ENCODE assay signal across 1 cellular context in the genomic region with DNA sequence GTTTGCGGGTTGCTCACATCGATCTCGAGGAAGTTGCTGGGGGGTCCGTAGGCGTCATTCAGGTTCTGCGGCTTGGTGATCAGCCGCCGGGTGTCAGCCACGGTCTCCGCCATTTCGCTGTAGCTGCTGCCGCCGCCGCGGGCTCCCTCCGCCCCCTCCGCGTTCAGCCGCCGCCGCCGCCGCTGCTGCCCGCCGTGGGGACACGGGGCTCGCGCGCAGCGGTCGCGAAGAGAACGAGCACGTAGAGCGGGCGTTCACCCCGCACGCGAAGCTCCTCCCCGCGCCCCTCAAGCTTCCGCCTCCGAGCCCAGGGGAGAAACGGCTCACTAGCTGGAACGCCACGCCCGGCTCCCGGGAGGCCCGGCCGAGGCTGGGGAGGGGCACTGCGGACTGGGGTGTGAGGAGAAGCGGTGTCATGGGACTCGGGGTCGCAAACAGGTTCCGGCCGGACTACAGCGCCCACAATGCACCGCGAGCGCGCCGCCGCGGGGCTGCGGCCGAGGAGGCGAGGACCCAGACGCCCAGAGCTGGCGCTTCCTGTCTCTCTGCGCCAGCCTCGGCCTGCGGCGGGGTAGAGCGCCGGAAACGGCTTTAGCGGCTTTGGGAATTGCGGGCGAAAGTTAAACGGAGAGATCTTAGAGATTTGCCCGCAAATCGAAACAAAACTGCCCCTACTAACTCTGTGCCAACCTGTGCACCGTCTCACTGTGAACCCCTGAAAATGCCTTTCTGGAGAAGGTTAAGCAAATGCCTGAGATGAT.
TF ChIP-seq lines count a peak whose summit lies in the region.

A gene (minus strand): TSS at position 232 of the 761 bp plus-strand sequence. CDS start 119 bp downstream, at position 113.

TF ChIP-seq in HEK293, 187 proteins besides CTCF, POLR2A, EP300 and RAD21 (continued from another document):
- TF ChIP-seq, protein P1, sequence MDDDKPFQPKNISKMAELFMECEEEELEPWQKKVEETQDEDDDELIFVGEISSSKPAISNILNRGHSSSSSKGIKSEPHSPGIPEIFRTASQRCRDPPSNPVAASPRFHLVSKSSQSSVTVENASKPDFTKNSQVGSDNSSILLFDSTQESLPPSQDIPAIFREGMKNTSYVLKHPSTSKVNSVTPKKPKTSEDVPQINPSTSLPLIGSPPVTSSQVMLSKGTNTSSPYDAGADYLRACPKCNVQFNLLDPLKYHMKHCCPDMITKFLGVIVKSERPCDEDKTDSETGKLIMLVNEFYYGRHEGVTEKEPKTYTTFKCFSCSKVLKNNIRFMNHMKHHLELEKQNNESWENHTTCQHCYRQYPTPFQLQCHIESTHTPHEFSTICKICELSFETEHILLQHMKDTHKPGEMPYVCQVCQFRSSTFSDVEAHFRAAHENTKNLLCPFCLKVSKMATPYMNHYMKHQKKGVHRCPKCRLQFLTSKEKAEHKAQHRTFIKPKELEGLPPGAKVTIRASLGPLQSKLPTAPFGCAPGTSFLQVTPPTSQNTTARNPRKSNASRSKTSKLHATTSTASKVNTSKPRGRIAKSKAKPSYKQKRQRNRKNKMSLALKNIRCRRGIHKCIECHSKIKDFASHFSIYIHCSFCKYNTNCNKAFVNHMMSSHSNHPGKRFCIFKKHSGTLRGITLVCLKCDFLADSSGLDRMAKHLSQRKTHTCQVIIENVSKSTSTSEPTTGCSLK (tag by site-specific recombination; IDR thresholded peaks at IDR 0.05), result no peak
- TF ChIP-seq KLF1 (tag by site-specific recombination; IDR thresholded peaks at IDR 0.05) (peak; percentile 77), ZNF121 (tag by site-specific recombination; IDR thresholded peaks at IDR 0.05) (no peak), ZNF629 (tag by site-specific recombination; IDR thresholded peaks at IDR 0.05) (peak; percentile 65; the same call in 1 of the 2 replicates), ZNF394 (tag by site-specific recombination; IDR thresholded peaks at IDR 0.05; ENCODE audit: borderline replicate concordance) (peak; percentile 92; the same call in 1 of the 2 replicates)
- TF ChIP-seq, protein P2, sequence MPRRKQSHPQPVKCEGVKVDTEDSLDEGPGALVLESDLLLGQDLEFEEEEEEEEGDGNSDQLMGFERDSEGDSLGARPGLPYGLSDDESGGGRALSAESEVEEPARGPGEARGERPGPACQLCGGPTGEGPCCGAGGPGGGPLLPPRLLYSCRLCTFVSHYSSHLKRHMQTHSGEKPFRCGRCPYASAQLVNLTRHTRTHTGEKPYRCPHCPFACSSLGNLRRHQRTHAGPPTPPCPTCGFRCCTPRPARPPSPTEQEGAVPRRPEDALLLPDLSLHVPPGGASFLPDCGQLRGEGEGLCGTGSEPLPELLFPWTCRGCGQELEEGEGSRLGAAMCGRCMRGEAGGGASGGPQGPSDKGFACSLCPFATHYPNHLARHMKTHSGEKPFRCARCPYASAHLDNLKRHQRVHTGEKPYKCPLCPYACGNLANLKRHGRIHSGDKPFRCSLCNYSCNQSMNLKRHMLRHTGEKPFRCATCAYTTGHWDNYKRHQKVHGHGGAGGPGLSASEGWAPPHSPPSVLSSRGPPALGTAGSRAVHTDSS (tag by site-specific recombination; IDR thresholded peaks at IDR 0.05), result no peak
- TF ChIP-seq, protein P3, sequence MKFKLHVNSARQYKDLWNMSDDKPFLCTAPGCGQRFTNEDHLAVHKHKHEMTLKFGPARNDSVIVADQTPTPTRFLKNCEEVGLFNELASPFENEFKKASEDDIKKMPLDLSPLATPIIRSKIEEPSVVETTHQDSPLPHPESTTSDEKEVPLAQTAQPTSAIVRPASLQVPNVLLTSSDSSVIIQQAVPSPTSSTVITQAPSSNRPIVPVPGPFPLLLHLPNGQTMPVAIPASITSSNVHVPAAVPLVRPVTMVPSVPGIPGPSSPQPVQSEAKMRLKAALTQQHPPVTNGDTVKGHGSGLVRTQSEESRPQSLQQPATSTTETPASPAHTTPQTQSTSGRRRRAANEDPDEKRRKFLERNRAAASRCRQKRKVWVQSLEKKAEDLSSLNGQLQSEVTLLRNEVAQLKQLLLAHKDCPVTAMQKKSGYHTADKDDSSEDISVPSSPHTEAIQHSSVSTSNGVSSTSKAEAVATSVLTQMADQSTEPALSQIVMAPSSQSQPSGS (tag by site-specific recombination; IDR thresholded peaks at IDR 0.05; ENCODE audit: low read depth), result no peak
- TF ChIP-seq, protein P4, sequence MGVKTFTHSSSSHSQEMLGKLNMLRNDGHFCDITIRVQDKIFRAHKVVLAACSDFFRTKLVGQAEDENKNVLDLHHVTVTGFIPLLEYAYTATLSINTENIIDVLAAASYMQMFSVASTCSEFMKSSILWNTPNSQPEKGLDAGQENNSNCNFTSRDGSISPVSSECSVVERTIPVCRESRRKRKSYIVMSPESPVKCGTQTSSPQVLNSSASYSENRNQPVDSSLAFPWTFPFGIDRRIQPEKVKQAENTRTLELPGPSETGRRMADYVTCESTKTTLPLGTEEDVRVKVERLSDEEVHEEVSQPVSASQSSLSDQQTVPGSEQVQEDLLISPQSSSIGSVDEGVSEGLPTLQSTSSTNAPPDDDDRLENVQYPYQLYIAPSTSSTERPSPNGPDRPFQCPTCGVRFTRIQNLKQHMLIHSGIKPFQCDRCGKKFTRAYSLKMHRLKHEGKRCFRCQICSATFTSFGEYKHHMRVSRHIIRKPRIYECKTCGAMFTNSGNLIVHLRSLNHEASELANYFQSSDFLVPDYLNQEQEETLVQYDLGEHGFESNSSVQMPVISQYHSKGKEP (tag by site-specific recombination; IDR thresholded peaks at IDR 0.05), result no peak
